Comparison of ENCODE assay signal across 23 cellular contexts in the genomic region with DNA sequence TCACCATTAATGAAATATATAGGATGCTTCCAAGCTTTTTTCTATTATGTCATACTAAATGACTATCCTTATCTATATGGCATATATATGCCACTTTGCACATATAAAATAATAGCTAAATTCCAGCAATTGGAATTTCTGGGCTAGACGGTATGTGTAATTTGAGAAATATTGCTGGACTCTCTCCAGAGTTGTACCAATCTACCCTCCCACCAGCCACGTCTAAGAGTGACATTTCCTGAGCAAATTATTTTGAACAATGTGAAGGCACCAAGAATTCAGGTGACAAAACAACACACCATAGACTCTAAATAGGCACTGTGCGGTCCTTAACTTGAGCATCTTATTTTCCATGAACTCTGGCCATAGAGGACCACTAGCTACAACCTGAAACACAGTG.
"Had no signal": no experiment of that assay in that cellular context is flagged by ENCODE, and none has a peak within 500 bp of the region (broad histone marks: within the 10 kb centered on the region; RNA-seq: fewer than 3 reads in every experiment).

No MANE protein-coding gene starts in this region.

- FAIRE-seq: islet of Langerhans, urothelium cell line had no signal

- DNase-seq: immature natural killer cell; left ventricle myocardium inferior; midbrain; mucosa of descending colon; naive thymus-derived CD4-positive, alpha-beta T cell; ovary; right lobe of liver; stimulated activated CD4-positive, alpha-beta T cell treated with anti-CD3 and anti-CD28 coated beads, Interleukin-1b, Interleukin-23, amount 100 ng/mL, for 48 hours; stimulated activated CD4-positive, alpha-beta T cell treated with anti-CD3 and anti-CD28 coated beads, Interleukin-2, amount 100 ng/mL, for 48 hours; stimulated activated naive B cell treated with anti-CD40 and anti-IgM and Interleukin-4, amounts not matched to agents 10 μg/mL and 1 μg/mL and 100 μg/mL, for 72 hours; stimulated activated naive CD8-positive, alpha-beta T cell treated with anti-CD3 and anti-CD28 coated beads, Interleukin-15, Interleukin-2, amounts not matched to agents 100 U/mL and 50 U/mL, for 24 hours; stomach; testis; thyroid gland; transverse colon; upper lobe of right lung had no signal

- H3K36me3 ChIP-seq: ovary had no signal

- H3K4me3 ChIP-seq: left ventricle myocardium inferior, lung, mucosa of descending colon, ovary, right atrium auricular region, right lobe of liver, smooth muscle cell, stomach, testis, thyroid gland, transverse colon, upper lobe of right lung had no signal

- H3K4me3 Mint-ChIP-seq: immature natural killer cell; naive thymus-derived CD4-positive, alpha-beta T cell; natural killer cell treated with Interleukin-12 subunit alpha and Interleukin-12 subunit beta and Interleukin-15 and Interleukin-18, amount 100 ng/mL, for 72 hours; stimulated activated naive B cell treated with anti-CD40 and anti-IgM and Interleukin-4, amounts not matched to agents 10 μg/mL and 1 μg/mL and 100 μg/mL, for 72 hours had no signal

- ATAC-seq: mucosa of descending colon; naive thymus-derived CD4-positive, alpha-beta T cell; natural killer cell treated with Interleukin-12 subunit alpha and Interleukin-12 subunit beta and Interleukin-15 and Interleukin-18, amount 100 ng/mL, for 72 hours; right lobe of liver; stimulated activated naive B cell treated with anti-CD40 and anti-IgM and Interleukin-4, amounts not matched to agents 10 μg/mL and 1 μg/mL and 100 μg/mL, for 72 hours; stimulated activated naive CD8-positive, alpha-beta T cell treated with anti-CD3 and anti-CD28 coated beads, Interleukin-15, Interleukin-2, amounts not matched to agents 100 U/mL and 50 U/mL, for 24 hours; upper lobe of right lung had no signal

- H3K27ac ChIP-seq: left ventricle myocardium inferior, ovary, right atrium auricular region, right lobe of liver, stomach, testis, thyroid gland, transverse colon, upper lobe of right lung had no signal

- H3K27ac Mint-ChIP-seq: natural killer cell treated with Interleukin-12 subunit alpha and Interleukin-12 subunit beta and Interleukin-15 and Interleukin-18, amount 100 ng/mL, for 72 hours; progenitor cell of endocrine pancreas; stimulated activated naive B cell treated with anti-CD40 and anti-IgM and Interleukin-4, amounts not matched to agents 10 μg/mL and 1 μg/mL and 100 μg/mL, for 72 hours had no signal

- H3K9me3 Mint-ChIP-seq: immature natural killer cell; naive thymus-derived CD4-positive, alpha-beta T cell; natural killer cell treated with Interleukin-12 subunit alpha and Interleukin-12 subunit beta and Interleukin-15 and Interleukin-18, amount 100 ng/mL, for 72 hours; stimulated activated naive B cell treated with anti-CD40 and anti-IgM and Interleukin-4, amounts not matched to agents 10 μg/mL and 1 μg/mL and 100 μg/mL, for 72 hours had no signal

- H3K27me3 Mint-ChIP-seq: naive thymus-derived CD4-positive, alpha-beta T cell; natural killer cell treated with Interleukin-12 subunit alpha and Interleukin-12 subunit beta and Interleukin-15 and Interleukin-18, amount 100 ng/mL, for 72 hours; progenitor cell of endocrine pancreas; stimulated activated naive B cell treated with anti-CD40 and anti-IgM and Interleukin-4, amounts not matched to agents 10 μg/mL and 1 μg/mL and 100 μg/mL, for 72 hours had no signal

- H3K4me1 ChIP-seq: testis, thyroid gland, transverse colon, upper lobe of right lung had no signal

- H3K27me3 ChIP-seq: ovary, right atrium auricular region, right lobe of liver, stomach, testis, thyroid gland, transverse colon, upper lobe of right lung had no signal

- H3K9me3 ChIP-seq: left ventricle myocardium inferior, mucosa of descending colon, ovary, right atrium auricular region, right lobe of liver, stomach, testis, thyroid gland, transverse colon, upper lobe of right lung had no signal
